In genomic region chr16:2981177-2981898, GRCh38 we compare ENCODE assay signal across 1 cellular context.
A peak's percentile ranks its signal among the peaks of the same experiment; 100 is the strongest.
TF ChIP-seq lines count a peak whose summit lies in the region.

No MANE protein-coding gene starts in this region.

TF ChIP-seq in K562, 482 proteins besides CTCF, POLR2A, EP300 and RAD21 (continued from another document and continues in another):
- TF ChIP-seq CCNT2 (IDR thresholded peaks at IDR 0.05; ENCODE audit: borderline replicate concordance, extremely low read depth, insufficient read length, low read depth, low read length) (no peak), COPS2 (conservative IDR thresholded peaks at IDR 0.05) (no peak), MIER1 (IDR thresholded peaks at IDR 0.05; ENCODE audit: low read depth) (no peak), U2AF1 (optimal IDR thresholded peaks at IDR 0.05; ENCODE audit: low read depth, low read length) (no peak), KDM4B (IDR thresholded peaks at IDR 0.05; ENCODE audit: borderline replicate concordance in 2 of 2, low read depth in 1 of 2) (no peak), STAG1 (CRISPR knock-in tag; IDR thresholded peaks at IDR 0.05; ENCODE audit: borderline replicate concordance) (no peak), WHSC1 (IDR thresholded peaks at IDR 0.05; ENCODE audit: low read length) (no peak), ESRRB (CRISPR knock-in tag; IDR thresholded peaks at IDR 0.05; ENCODE audit: borderline replicate concordance) (no peak), ZNF12 (CRISPR knock-in tag; IDR thresholded peaks at IDR 0.05) (no peak), SMARCC2 (IDR thresholded peaks at IDR 0.05; ENCODE audit: low read depth) (no peak), NR0B1 (IDR thresholded peaks at IDR 0.05; ENCODE audit: partially characterized antibody) (no peak), RNF2 (IDR thresholded peaks at IDR 0.05) (no peak), POLR2H (tag; IDR thresholded peaks at IDR 0.05; ENCODE audit: low read depth) (peak; percentile 67; the same call in 1 of the 2 replicates), POU5F1 (IDR thresholded peaks at IDR 0.05; ENCODE audit: borderline replicate concordance, low read depth, low read length, partially characterized antibody) (no peak), PCBP1 (IDR thresholded peaks at IDR 0.05; ENCODE audit: low read depth, low read length, poor library complexity, severe bottlenecking) (no peak), TCFL5 (CRISPR knock-in tag; conservative IDR thresholded peaks at IDR 0.05) (no peak), ZNF324 (CRISPR knock-in tag; IDR thresholded peaks at IDR 0.05) (no peak), PYGO2 (tag; IDR thresholded peaks at IDR 0.05) (no peak), BCOR (IDR thresholded peaks at IDR 0.05) (peak; percentile 92), POLR3A (IDR thresholded peaks at IDR 0.05; ENCODE audit: borderline replicate concordance, extremely low read depth, insufficient read depth, insufficient read length) (no peak), RHOXF2B (CRISPR knock-in tag; conservative IDR thresholded peaks at IDR 0.05) (no peak), ZBTB2 (IDR thresholded peaks at IDR 0.05) (peak; percentile 14; the same call in 1 of the 2 replicates), ZNF436 (CRISPR knock-in tag; IDR thresholded peaks at IDR 0.05) (no peak), HMG20B (CRISPR knock-in tag; IDR thresholded peaks at IDR 0.05) (no peak), ZNF212 (CRISPR knock-in tag; IDR thresholded peaks at IDR 0.05) (no peak), ZBTB34 (CRISPR knock-in tag; IDR thresholded peaks at IDR 0.05) (no peak), ZBTB26 (CRISPR knock-in tag; IDR thresholded peaks at IDR 0.05) (no peak), ZNF224 (CRISPR knock-in tag; IDR thresholded peaks at IDR 0.05) (no peak), ZNF778 (CRISPR knock-in tag; IDR thresholded peaks at IDR 0.05) (no peak), E2F4 (CRISPR knock-in tag; IDR thresholded peaks at IDR 0.05; ENCODE audit: low read depth) (no peak), RBM39 (optimal IDR thresholded peaks at IDR 0.05; ENCODE audit: low read depth, low read length) (peak; percentile 4), SREBF2 (CRISPR knock-in tag; IDR thresholded peaks at IDR 0.05) (no peak), HCFC1 (IDR thresholded peaks at IDR 0.05; ENCODE audit: low read depth, low read length) (no peak), SIN3A (IDR thresholded peaks at IDR 0.05; ENCODE audit: borderline replicate concordance in 2 of 2, control insufficient read depth in 1 of 2, low read depth in 2 of 2, low read length in 2 of 2) (peak in 1 of 2 experiments; percentile 33; a peak in 2 of 4 replicates), TFE3 (CRISPR knock-in tag; IDR thresholded peaks at IDR 0.05) (no peak), PRPF4 (IDR thresholded peaks at IDR 0.05; ENCODE audit: insufficient read depth, low read depth, low read length, poor library complexity, severe bottlenecking) (no peak), ILF3 (IDR thresholded peaks at IDR 0.05; ENCODE audit: borderline replicate concordance) (no peak), YBX1 (IDR thresholded peaks at IDR 0.05) (no peak), NCOA6 (IDR thresholded peaks at IDR 0.05) (no peak), SMC3 (conservative IDR thresholded peaks at IDR 0.05; ENCODE audit: insufficient read depth, low read depth, low read length) (no peak), ZBTB1 (CRISPR knock-in tag; IDR thresholded peaks at IDR 0.05; ENCODE audit: borderline replicate concordance, low read depth) (no peak), STAT6 (CRISPR knock-in tag; IDR thresholded peaks at IDR 0.05) (no peak), E2F3 (CRISPR knock-in tag; IDR thresholded peaks at IDR 0.05) (no peak), ZNF512 (tag; IDR thresholded peaks at IDR 0.05) (no peak), PRMT5 (CRISPR knock-in tag; IDR thresholded peaks at IDR 0.05) (no peak), POLR2G (IDR thresholded peaks at IDR 0.05; ENCODE audit: low read depth, low read length) (peak; percentile 48), HMGN3 (IDR thresholded peaks at IDR 0.05; ENCODE audit: borderline replicate concordance, extremely low read depth, insufficient read length, low read depth, low read length) (no peak), EWSR1 (IDR thresholded peaks at IDR 0.05; ENCODE audit: borderline replicate concordance, low read depth, partially characterized antibody) (no peak), ZNF174 (CRISPR knock-in tag; IDR thresholded peaks at IDR 0.05) (no peak), JUND (IDR thresholded peaks at IDR 0.05; ENCODE audit: borderline replicate concordance, low read depth, low read length) (no peak), JUND (tag; IDR thresholded peaks at IDR 0.05; ENCODE audit: borderline replicate concordance, low read depth, low read length) (peak; percentile 54; the same call in 1 of the 3 replicates), MAFK (IDR thresholded peaks at IDR 0.05; ENCODE audit: low read length) (no peak), ID3 (CRISPR knock-in tag; IDR thresholded peaks at IDR 0.05) (no peak), ID3 (tag; IDR thresholded peaks at IDR 0.05) (peak; percentile 12; the same call in 1 of the 2 replicates), FOXA3 (CRISPR knock-in tag; conservative IDR thresholded peaks at IDR 0.05 in 1 of 2, IDR thresholded peaks at IDR 0.05 in 1 of 2) (no peak; a peak in 1 of 4 replicates), TSHZ1 (CRISPR knock-in tag; IDR thresholded peaks at IDR 0.05) (no peak), TARDBP (IDR thresholded peaks at IDR 0.05) (no peak), MCM2 (IDR thresholded peaks at IDR 0.05; ENCODE audit: low read depth) (no peak)
